ENCODE assay signal across 9 cellular contexts in the genomic region with DNA sequence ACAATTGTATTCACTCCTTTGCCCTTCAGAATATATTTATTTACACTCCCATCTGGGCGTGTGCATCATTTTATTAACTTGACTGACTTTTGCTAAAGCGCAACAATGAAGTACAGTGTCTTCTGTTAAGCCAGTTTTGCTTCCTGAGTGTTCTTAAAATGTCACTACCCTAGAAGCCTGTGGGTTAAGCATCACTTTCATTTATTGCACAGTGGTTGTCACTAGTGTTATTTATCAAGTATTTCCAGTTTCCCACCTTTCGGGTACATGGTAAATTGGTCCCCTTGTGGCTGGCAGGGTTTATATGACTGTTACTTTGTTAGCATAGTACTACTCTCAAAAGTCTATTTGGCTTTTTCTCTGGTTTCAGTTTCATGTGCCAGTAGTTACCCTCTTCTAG. TPM values are rescaled to one million over a fixed set of nuclear protein-coding genes. Genes with fewer than 3 reads are reported as not detected.
A peak's percentile ranks its signal among the peaks of the same experiment; 100 is the strongest.
DNase-seq lines count a peak whose midpoint lies in the region; ATAC-seq, FAIRE-seq and TF ChIP-seq lines count a peak whose summit lies in the region.
"Had no signal": no experiment of that assay in that cellular context is flagged by ENCODE, and none has a peak within 500 bp of the region (broad histone marks: within the 10 kb centered on the region; RNA-seq: fewer than 3 reads in every experiment).

No MANE protein-coding gene starts in this region.

- peak; percentile 24 for DNase-seq in activated naive CD4-positive, alpha-beta T cell treated with Interleukin-2 at 50 U/mL for 16 hours
- DNase-seq in activated naive CD4-positive, alpha-beta T cell treated with anti-CD3 and anti-CD28 coated beads, Interleukin-2, amount 50 U/mL, for 16 hours, result no peak
- DNase-seq in SK-N-MC (ENCODE audit: low read depth, low spot score) (no peak), erythroblast (lab: John Stamatoyannopoulos, UW) (no peak), GM12891 (ENCODE audit: insufficient read length, low spot score) (no peak), epidermal melanocyte (ENCODE audit: insufficient read length, low spot score) (no peak)
- DNase-seq in stimulated activated naive CD8-positive, alpha-beta T cell treated with anti-CD3 and anti-CD28 coated beads, Interleukin-15, Interleukin-2, amounts not matched to agents 100 U/mL and 50 U/mL, for 24 hours, result peak; percentile 40

- ATAC-seq in HG02884 (IDR thresholded peaks at IDR 0.05; ENCODE audit: unreplicated experiment), result peak; percentile 31
- ATAC-seq in stimulated activated naive CD8-positive, alpha-beta T cell treated with anti-CD3 and anti-CD28 coated beads, Interleukin-15, Interleukin-2, amounts not matched to agents 100 U/mL and 50 U/mL, for 24 hours, result peak; percentile 76

- FAIRE-seq in GM12891 (lab: Jason Lieb, UNC), result no peak

- peaks cover 35% of the 10 kb centered on the region for H3K36me3 ChIP-seq in SK-N-MC (ENCODE audit: insufficient read depth, low read length)

- no peak overlapping the region for H3K9ac ChIP-seq in SK-N-MC (ENCODE audit: insufficient read length)

- H3K9me3 ChIP-seq in SK-N-MC (ENCODE audit: low read depth, low read length), result no peaks in the 10 kb centered on the region
- H3K9me3 ChIP-seq: HAP-1 had no signal

- TF ChIP-seq POLR2A in erythroblast (IDR thresholded peaks at IDR 0.05; ENCODE audit: low read length) (no peak), GM12891 (IDR thresholded peaks at IDR 0.05; ENCODE audit: low read depth, low read length) (no peak)

- peak overlapping the region; percentile 28; the same call in 1 of the 2 replicates for H3K27ac ChIP-seq in SK-N-MC

- H3K4me3 ChIP-seq in SK-N-MC, result peak overlapping the region; percentile 9; the same call in 1 of the 2 replicates
- H3K4me3 ChIP-seq: HAP-1 had no signal

TF ChIP-seq in GM12891, 5 proteins besides CTCF, POLR2A, EP300 and RAD21:
- TF ChIP-seq TAF1 (IDR thresholded peaks at IDR 0.05; ENCODE audit: low read depth, low read length) (no peak), SPI1 (IDR thresholded peaks at IDR 0.05; ENCODE audit: low read depth, low read length) (no peak), POLR2AphosphoS5 (IDR thresholded peaks at IDR 0.05; ENCODE audit: low read depth, low read length) (no peak), POU2F2 (IDR thresholded peaks at IDR 0.05; ENCODE audit: low read depth, low read length) (no peak), PAX5 (IDR thresholded peaks at IDR 0.05; ENCODE audit: insufficient read depth, low read length, severe bottlenecking) (no peak)
TF ChIP-seq in GM12891: peak in this region for 0.

RNA-seq across cellular contexts. Expression of gene HILPDA, which starts 3.3 kb away (rescaled TPM):
- polyA plus RNA-seq in GM12891 (2012; ENCODE audit: low read depth, missing spikeins), result 26.3 TPM

RNA-seq across cellular contexts. Expression of gene METTL2B, which starts 17.6 kb away (rescaled TPM):
- 14.1 TPM for polyA plus RNA-seq in GM12891 (2012; ENCODE audit: low read depth, missing spikeins)

RNA-seq across cellular contexts. Expression of gene IMPDH1, which starts 49.2 kb away (rescaled TPM):
- 16.2 TPM for polyA plus RNA-seq in GM12891 (2012; ENCODE audit: low read depth, missing spikeins)

Comparison
In these comparisons a context has a peak if more than half of its experiments do, and no peak if none do; other contexts are left out.
1. DNase-seq: peak in activated naive CD4-positive, alpha-beta T cell treated with Interleukin-2 at 50 U/mL for 16 hours (single experiment) and stimulated activated naive CD8-positive, alpha-beta T cell treated with anti-CD3 and anti-CD28 coated beads, Interleukin-15, Interleukin-2, amounts not matched to agents 100 U/mL and 50 U/mL, for 24 hours (single experiment); none in activated naive CD4-positive, alpha-beta T cell treated with anti-CD3 and anti-CD28 coated beads, Interleukin-2, amount 50 U/mL, for 16 hours (single experiment), SK-N-MC (single experiment), erythroblast (0 of 2), GM12891 (single experiment) and epidermal melanocyte (single experiment).